Comparison of ENCODE assay signal across 8 cellular contexts in genomic region chrX:70262952-70263567, GRCh38. TPM values are rescaled to one million over a fixed set of nuclear protein-coding genes. Genes with fewer than 3 reads are reported as not detected.
DNase-seq lines count a peak whose midpoint lies in the region; ATAC-seq, FAIRE-seq and TF ChIP-seq lines count a peak whose summit lies in the region.

No MANE protein-coding gene starts in this region.

- H3K9me3 ChIP-seq in A549 (no peaks in the 10 kb centered on the region), HUES64 (ENCODE audit: insufficient read depth, low read depth, low read length) (no peaks in the 10 kb centered on the region), Panc1 (ENCODE audit: control insufficient read depth, insufficient read depth, low read depth, low read length) (no peaks in the 10 kb centered on the region), right lobe of liver (no peaks in the 10 kb centered on the region), sigmoid colon (no peaks in the 10 kb centered on the region)

- WGBS in A549 (ENCODE audit: missing lambda C conversion rate): 10% methylated on average over 7 of the region's 7 CpGs
- 12% methylated on average over 7 of the region's 7 CpGs for WGBS in HUES64
- 3% methylated on average over 5 of the region's 7 CpGs for WGBS in right lobe of liver (ENCODE audit: insufficient coverage, low coverage, low lambda C conversion rate, missing lambda C conversion rate)
- 8 to 31% methylated on average over 7 of the region's 7 CpGs for WGBS in sigmoid colon, 2 donors

- H3K4me1 ChIP-seq in A549 (no peaks in the 10 kb centered on the region), HUES64 (ENCODE audit: insufficient read depth, low read length) (no peaks in the 10 kb centered on the region), Panc1 (ENCODE audit: control insufficient read depth, insufficient read depth, low read length) (no peaks in the 10 kb centered on the region), right lobe of liver (no peaks in the 10 kb centered on the region), sigmoid colon (no peaks in the 10 kb centered on the region)

- ATAC-seq in A549 (peak; percentile 91 to 96), Panc1 (peak; percentile 93), right lobe of liver (peak; percentile 53 to 99 (median 86))

- TF ChIP-seq RAD21 in A549 (conservative IDR thresholded peaks at IDR 0.05 in 1 of 2, IDR thresholded peaks at IDR 0.05 in 1 of 2): peak; percentile 60 to 67

- TF ChIP-seq EP300 in A549 (IDR thresholded peaks at IDR 0.05) (no peak), sigmoid colon (IDR thresholded peaks at IDR 0.05) (no peak)

- POLR2A ChIA-PET in A549 (lab: Yijun Ruan, JAX) (interaction anchor here (1.1 kb wide), 1 partner anchor 129 kb away, joined by 3 read pairs; the partner anchor contains the start of gene IGBP1), Panc1 (lab: Charles Lee) (no interaction called here)

- H3K36me3 ChIP-seq in HUES64 (ENCODE audit: insufficient read depth, low read length) (no peaks in the 10 kb centered on the region), Panc1 (ENCODE audit: control insufficient read depth, insufficient read depth, low read length) (no peaks in the 10 kb centered on the region), right lobe of liver (no peaks in the 10 kb centered on the region), sigmoid colon (no peaks in the 10 kb centered on the region)

- TF ChIP-seq CTCF in A549 (IDR thresholded peaks at IDR 0.05): peak; percentile 42
- TF ChIP-seq CTCF in GM12873 (IDR thresholded peaks at IDR 0.05; ENCODE audit: insufficient read depth, low read depth, low read length, missing control alignments): peak; percentile 75
- peak; percentile 80 for TF ChIP-seq CTCF in Panc1 (IDR thresholded peaks at IDR 0.05)
- TF ChIP-seq CTCF in right lobe of liver (IDR thresholded peaks at IDR 0.05): peak; percentile 46 to 54 (median 50)
- no peak for TF ChIP-seq CTCF in sigmoid colon (IDR thresholded peaks at IDR 0.05)

- intact Hi-C loops in Panc1 (cut with micrococcal nuclease; ENCODE audit: unreplicated experiment) (loop anchor here (5.0 kb wide), 1 partner anchor 66 kb away; no protein-coding TSS in a partner anchor), right lobe of liver (cut with DNase I) (no loop called here), sigmoid colon (cut with DNase I) (no loop called here)

- H3K4me3 ChIP-seq in A549 (no peak overlapping the region), HUES64 (ENCODE audit: low read length) (no peak overlapping the region), Panc1 (ENCODE audit: low read depth in 2 of 2, low read length in 2 of 2) (no peak overlapping the region), right lobe of liver (no peak overlapping the region), sigmoid colon (no peak overlapping the region)

- 0 out of 2 replicates have a peak overlapping the region, but pooled peaks have one; percentile 21 for H3K9ac ChIP-seq in HUES64 (ENCODE audit: low read depth, low read length)

- no peaks in the 10 kb centered on the region for H3K27me3 ChIP-seq in HUES64 (ENCODE audit: insufficient read depth, low read length)
- H3K27me3 ChIP-seq in Panc1 (ENCODE audit: control insufficient read depth, insufficient read depth, low read length): peaks cover 2% of the 10 kb centered on the region; the same call in 1 of the 2 replicates
- no peaks in the 10 kb centered on the region for H3K27me3 ChIP-seq in right lobe of liver
- H3K27me3 ChIP-seq in sigmoid colon: no peaks in the 10 kb centered on the region

- peak; percentile 42 to 56 for DNase-seq in A549 (ENCODE audit: low read depth in 1 of 2, low spot score in 1 of 2)
- DNase-seq in Panc1 (ENCODE audit: low read depth, low spot score): peak; percentile 22
- DNase-seq in T47D (ENCODE audit: low read depth in 1 of 2, low spot score in 1 of 2): peak; percentile 15 to 67
- peak in 1 of 3 donors; percentile 61 for DNase-seq in right lobe of liver
- DNase-seq in GM12891 (ENCODE audit: insufficient read length, low spot score): no peak
- DNase-seq in sigmoid colon: no peak

- FAIRE-seq in A549 (lab: Jason Lieb, UNC): peak; percentile 91
- FAIRE-seq in GM12891 (lab: Jason Lieb, UNC): no peak

- in situ Hi-C loops in Panc1 (cut with HindIII; ENCODE audit: low pct_unique_long_range_greater_than_20kb, low sequenced_read_pairs): no loop called here
- in situ Hi-C loops in T47D (cut with HindIII; ENCODE audit: low pct_unique_long_range_greater_than_20kb, low sequenced_read_pairs): no loop called here

- BruUV-seq in Panc1 (replicated peaks; lab: Mats Ljungman, UMichigan): no TSS peak

- H3K4me2 ChIP-seq in A549: no peak overlapping the region

- CTCF ChIA-PET in A549 (lab: Yijun Ruan, JAX): interaction anchor here (0.6 to 2.2 kb wide), 6 partner anchors 11 to 130 kb away, joined by 3 to 10 read pairs (median 4); partner anchors contain the start of gene IGBP1
- CTCF ChIA-PET in Panc1 (lab: Charles Lee): no interaction called here

- TF ChIP-seq POLR2A in A549 (IDR thresholded peaks at IDR 0.05; ENCODE audit: low read length) (no peak), right lobe of liver (IDR thresholded peaks at IDR 0.05) (no peak), GM12891 (IDR thresholded peaks at IDR 0.05; ENCODE audit: low read depth, low read length) (no peak), sigmoid colon (IDR thresholded peaks at IDR 0.05) (no peak)

- H3K27ac ChIP-seq in A549 (no peak overlapping the region), HUES64 (ENCODE audit: low read depth, low read length) (no peak overlapping the region), Panc1 (ENCODE audit: low read length) (no peak overlapping the region), right lobe of liver (no peak overlapping the region), sigmoid colon (no peak overlapping the region)

RNA-seq across cellular contexts. Expression of gene P2RY4, which starts 3.1 kb away (rescaled TPM):
- polyA plus RNA-seq in A549 (2011; rRNA removed) (0.06 and 0.19 TPM in 2 replicates), A549 (2017; fragmentation: RNase III; extraction: RNeasy Plus Mini Kit Qiagen cat#74134 plus additional on column Dnase treatment) (not detected in 3 replicates), sigmoid colon (under 1 TPM; 0.44 to 0.60 (median 0.46) TPM)
- 0.03 TPM in 1 of 2 replicates, not detected in the other for polyA plus RNA-seq in A549 (2012; cell fraction: cytosol; rRNA removed)
- 0.37 and 0.56 TPM in 2 replicates for polyA plus RNA-seq in A549 (2012; cell fraction: nucleus; rRNA removed)
- polyA minus RNA-seq in A549 (2011; rRNA and poly(A)+ RNA removed): 0.21 and 0.73 TPM in 2 replicates
- not detected for polyA plus RNA-seq in HUES64 (2013, experiment 1 of 2)
- not detected for polyA plus RNA-seq in HUES64 (2013, experiment 2 of 2)
- total RNA-seq in Panc1 (2021; ENCODE audit: unreplicated experiment) (not detected), right lobe of liver (1 to 10 TPM in 1 of 6 experiments, under 1 TPM in 5; 0.18 to 1.4 (median 0.26) TPM), sigmoid colon (1 to 10 TPM in 1 of 4 donors, under 1 TPM in 2, not detected in 1; 0.27 to 1.7 (median 0.33) TPM)
- not detected for polyA plus RNA-seq in Panc1 (2012; ENCODE audit: insufficient read length)
- 0.10 TPM for polyA plus RNA-seq in GM12891 (2012; ENCODE audit: low read depth, missing spikeins)

RNA-seq across cellular contexts. Expression of gene ARR3, which starts 5.1 kb away (rescaled TPM):
- not detected in 2 replicates for polyA plus RNA-seq in A549 (2011; rRNA removed)
- not detected in 2 replicates for polyA plus RNA-seq in A549 (2012; cell fraction: cytosol; rRNA removed)
- polyA plus RNA-seq in A549 (2012; cell fraction: nucleus; rRNA removed): not detected in 2 replicates
- polyA plus RNA-seq in A549 (2017; fragmentation: RNase III; extraction: RNeasy Plus Mini Kit Qiagen cat#74134 plus additional on column Dnase treatment): not detected in 3 replicates
- polyA minus RNA-seq in A549 (2011; rRNA and poly(A)+ RNA removed): not detected in 2 replicates
- polyA plus RNA-seq in HUES64 (2013, experiment 1 of 2): not detected
- not detected for polyA plus RNA-seq in HUES64 (2013, experiment 2 of 2)
- total RNA-seq in Panc1 (2021; ENCODE audit: unreplicated experiment): not detected
- 0.17 TPM for polyA plus RNA-seq in Panc1 (2012; ENCODE audit: insufficient read length)
- total RNA-seq in right lobe of liver: not detected
- polyA plus RNA-seq in GM12891 (2012; ENCODE audit: low read depth, missing spikeins): not detected
- not detected for total RNA-seq in sigmoid colon
- polyA plus RNA-seq in sigmoid colon: under 1 TPM in 2 of 3 donors, not detected in 1; 0.25 to 0.60 TPM

RNA-seq across cellular contexts. Expression of gene RAB41, which starts 18.9 kb away (rescaled TPM):
- polyA plus RNA-seq in A549 (2011; rRNA removed): not detected in 2 replicates
- polyA plus RNA-seq in A549 (2012; cell fraction: cytosol; rRNA removed): not detected in 2 replicates
- polyA plus RNA-seq in A549 (2012; cell fraction: nucleus; rRNA removed): not detected in 2 replicates
- polyA plus RNA-seq in A549 (2017; fragmentation: RNase III; extraction: RNeasy Plus Mini Kit Qiagen cat#74134 plus additional on column Dnase treatment): not detected in 3 replicates
- not detected in 2 replicates for polyA minus RNA-seq in A549 (2011; rRNA and poly(A)+ RNA removed)
- not detected for polyA plus RNA-seq in HUES64 (2013, experiment 1 of 2)
- not detected for polyA plus RNA-seq in HUES64 (2013, experiment 2 of 2)
- total RNA-seq in Panc1 (2021; ENCODE audit: unreplicated experiment): not detected
- 0.68 TPM for polyA plus RNA-seq in Panc1 (2012; ENCODE audit: insufficient read length)
- not detected for total RNA-seq in right lobe of liver
- not detected for polyA plus RNA-seq in GM12891 (2012; ENCODE audit: low read depth, missing spikeins)
- total RNA-seq in sigmoid colon: not detected
- under 1 TPM in 1 of 3 donors, not detected in 2; 0.10 TPM for polyA plus RNA-seq in sigmoid colon

RNA-seq across cellular contexts. Expression of gene PDZD11, which starts 26.7 kb away (rescaled TPM):
- polyA plus RNA-seq in A549 (2011; rRNA removed) (133 and 159 TPM in 2 replicates), A549 (2017; fragmentation: RNase III; extraction: RNeasy Plus Mini Kit Qiagen cat#74134 plus additional on column Dnase treatment) (78.5 to 86.5 TPM (median 83.4 TPM) in 3 replicates), sigmoid colon (100 to 1,000 TPM in 1 of 3 donors, 10 to 100 TPM in 2; 55.4 to 115 (median 93.7) TPM)
- polyA plus RNA-seq in A549 (2012; cell fraction: cytosol; rRNA removed): 89.8 and 95.9 TPM in 2 replicates
- polyA plus RNA-seq in A549 (2012; cell fraction: nucleus; rRNA removed): 36.1 and 57.3 TPM in 2 replicates
- polyA minus RNA-seq in A549 (2011; rRNA and poly(A)+ RNA removed): 66.8 and 109 TPM in 2 replicates
- polyA plus RNA-seq in HUES64 (2013, experiment 1 of 2): 32.8 TPM
- 39.1 TPM for polyA plus RNA-seq in HUES64 (2013, experiment 2 of 2)
- total RNA-seq in Panc1 (2021; ENCODE audit: unreplicated experiment) (102 TPM), right lobe of liver (10 to 100 TPM; 12.5 to 20.9 (median 16.1) TPM), sigmoid colon (10 to 100 TPM; 21.2 to 32.8 (median 25.6) TPM)
- 87.5 TPM for polyA plus RNA-seq in Panc1 (2012; ENCODE audit: insufficient read length)
- 44.3 TPM for polyA plus RNA-seq in GM12891 (2012; ENCODE audit: low read depth, missing spikeins)

RNA-seq across cellular contexts. Expression of gene KIF4A, which starts 26.8 kb away (rescaled TPM):
- polyA plus RNA-seq in A549 (2011; rRNA removed) (34.5 and 46.6 TPM in 2 replicates), A549 (2017; fragmentation: RNase III; extraction: RNeasy Plus Mini Kit Qiagen cat#74134 plus additional on column Dnase treatment) (26.5 to 29.1 TPM (median 27.9 TPM) in 3 replicates), sigmoid colon (1 to 10 TPM in 2 of 3 donors, under 1 TPM in 1; 0.60 to 5.5 (median 2.1) TPM)
- polyA plus RNA-seq in A549 (2012; cell fraction: cytosol; rRNA removed): 13.3 and 15.7 TPM in 2 replicates
- 12.5 and 19.1 TPM in 2 replicates for polyA plus RNA-seq in A549 (2012; cell fraction: nucleus; rRNA removed)
- 18.5 and 19.8 TPM in 2 replicates for polyA minus RNA-seq in A549 (2011; rRNA and poly(A)+ RNA removed)
- polyA plus RNA-seq in HUES64 (2013, experiment 1 of 2): 30.5 TPM
- polyA plus RNA-seq in HUES64 (2013, experiment 2 of 2): 31.1 TPM
- total RNA-seq in Panc1 (2021; ENCODE audit: unreplicated experiment) (62.6 TPM), right lobe of liver (1 to 10 TPM in 1 of 6 experiments, under 1 TPM in 4, not detected in 1; 0.19 to 1.4 (median 0.68) TPM), sigmoid colon (under 1 TPM; 0.16 to 0.55 (median 0.45) TPM)
- polyA plus RNA-seq in Panc1 (2012; ENCODE audit: insufficient read length): 15.1 TPM
- 10.0 TPM for polyA plus RNA-seq in GM12891 (2012; ENCODE audit: low read depth, missing spikeins)

Comparison
In these comparisons a context has a peak if more than half of its experiments do, and no peak if none do; other contexts are left out.
1. DNase-seq: peak in A549 (2 of 2), Panc1 (single experiment) and T47D (2 of 2); none in GM12891 (single experiment) and sigmoid colon (single experiment).
2. CTCF ChIP-seq: peak in A549 (single experiment), GM12873 (single experiment), Panc1 (single experiment) and right lobe of liver (4 of 4); none in sigmoid colon (0 of 4).
3. Peak in every context shown above with its lines, with median percentiles within 50 percentile points of each other: ATAC-seq.